9 cellular contexts compared by ENCODE assay signal in genomic region chr4:2837110-2837903, GRCh38. TPM values are rescaled to one million over a fixed set of nuclear protein-coding genes. Genes with fewer than 3 reads are reported as not detected.
DNase-seq lines count a peak whose midpoint lies in the region; TF ChIP-seq lines count a peak whose summit lies in the region.
"Had no signal": no experiment of that assay in that cellular context is flagged by ENCODE, and none has a peak within 500 bp of the region (broad histone marks: within the 10 kb centered on the region; RNA-seq: fewer than 3 reads in every experiment).

No MANE protein-coding gene starts in this region.

- H3K4me1 Mint-ChIP-seq in endodermal cell (peaks cover 14% of the 10 kb centered on the region), neural progenitor cell (peaks cover 19% of the 10 kb centered on the region)

- no peak for TF ChIP-seq RAD21 in SK-N-SH (IDR thresholded peaks at IDR 0.05; ENCODE audit: low read length)

- DNase-seq in SK-N-SH: peak; percentile 25
- peak; percentile 54 for DNase-seq in endodermal cell
- peak; percentile 16 for DNase-seq in neural progenitor cell (ENCODE audit: low spot score)
- DNase-seq in AG08395 (ENCODE audit: low spot score): no peak
- DNase-seq in NCI-H510A (lab: John Stamatoyannopoulos, UW): no peak
- DNase-seq in GM19238 (ENCODE audit: insufficient read length, low spot score): no peak
- no peak for DNase-seq in Ammon's horn (ENCODE audit: low spot score)

- H3K27ac Mint-ChIP-seq in endodermal cell (peak overlapping the region; percentile 52), neural progenitor cell (no peak overlapping the region)

- H3K4me3 ChIP-seq in BLaER1 (peak overlapping the region; percentile 20), SK-N-SH (ENCODE audit: low read depth in 2 of 2, low read length in 1 of 2) (no peak overlapping the region), endodermal cell (ENCODE audit: low read length) (no peak overlapping the region), neural progenitor cell (no peak overlapping the region)

- CTCF ChIA-PET in SK-N-SH (lab: Yijun Ruan, JAX): interaction anchor here (0.8 kb wide), 1 partner anchor 15 kb away, joined by 3 read pairs; no protein-coding TSS in a partner anchor

- TF ChIP-seq CTCF in SK-N-SH (IDR thresholded peaks at IDR 0.05): no peak
- TF ChIP-seq CTCF in endodermal cell (conservative IDR thresholded peaks at IDR 0.05): no peak
- TF ChIP-seq CTCF in neural progenitor cell (IDR thresholded peaks at IDR 0.05): no peak

- H3K4me2 ChIP-seq in BLaER1: peak overlapping the region; percentile 96
- H3K4me2 ChIP-seq in SK-N-SH: 0 out of 2 replicates have a peak overlapping the region, but pooled peaks have one; percentile 30
- H3K4me2 ChIP-seq in neural progenitor cell: peak overlapping the region; percentile 18
- H3K4me2 ChIP-seq: KMS-11 had no signal

- POLR2A ChIA-PET in SK-N-SH (lab: Yijun Ruan, JAX): no interaction called here

- H3K4me1 ChIP-seq in BLaER1 (peaks cover 69% of the 10 kb centered on the region), SK-N-SH (ENCODE audit: control insufficient read depth in 1 of 2, insufficient read depth in 2 of 2, low read depth in 1 of 2, low read length in 1 of 2) (peaks cover 2 to 6% of the 10 kb centered on the region in 2 experiments; a peak in 2 of 4 replicates), endodermal cell (ENCODE audit: control insufficient read depth, insufficient read depth, low read length) (no peaks in the 10 kb centered on the region), neural progenitor cell (peaks cover 7% of the 10 kb centered on the region)

- H3K79me2 ChIP-seq in SK-N-SH (ENCODE audit: insufficient read depth): no peaks in the 10 kb centered on the region; the same call in 1 of the 2 replicates
- H3K79me2 ChIP-seq in neural progenitor cell (ENCODE audit: low read depth): no peaks in the 10 kb centered on the region

- peaks cover 23% of the 10 kb centered on the region for H3K36me3 Mint-ChIP-seq in endodermal cell (ENCODE audit: low read depth)
- peaks cover 5% of the 10 kb centered on the region for H3K36me3 Mint-ChIP-seq in neural progenitor cell

- H3K9me3 ChIP-seq in BLaER1: peaks cover 7% of the 10 kb centered on the region; the same call in 1 of the 2 replicates
- H3K9me3 ChIP-seq in SK-N-SH: no peaks in the 10 kb centered on the region
- peaks cover 10% of the 10 kb centered on the region for H3K9me3 ChIP-seq in endodermal cell (ENCODE audit: control insufficient read depth, low read length)
- H3K9me3 ChIP-seq in neural progenitor cell (ENCODE audit: low read depth): no peaks in the 10 kb centered on the region

- H3K27me3 Mint-ChIP-seq in endodermal cell (ENCODE audit: insufficient read depth) (no peaks in the 10 kb centered on the region), neural progenitor cell (ENCODE audit: insufficient read depth, low read depth) (no peaks in the 10 kb centered on the region)

- H3K9me3 Mint-ChIP-seq in endodermal cell: peaks cover 10% of the 10 kb centered on the region
- H3K9me3 Mint-ChIP-seq in neural progenitor cell: peaks cover 7% of the 10 kb centered on the region

- H3F3A ChIP-seq in SK-N-SH (replicated peaks; ENCODE audit: insufficient read depth): peaks cover 25% of the 10 kb centered on the region
- H3F3A ChIP-seq in neural progenitor cell (ENCODE audit: low read depth): peaks cover 16% of the 10 kb centered on the region

- H4K20me1 ChIP-seq in BLaER1 (peaks cover 43% of the 10 kb centered on the region), SK-N-SH (ENCODE audit: insufficient read depth) (no peaks in the 10 kb centered on the region), neural progenitor cell (ENCODE audit: low read depth) (no peaks in the 10 kb centered on the region)

- H3K27me3 ChIP-seq in BLaER1 (peaks cover 5% of the 10 kb centered on the region; the same call in 1 of the 2 replicates), SK-N-SH (ENCODE audit: insufficient read depth) (no peaks in the 10 kb centered on the region), endodermal cell (ENCODE audit: control insufficient read depth, insufficient read depth, low read length, poor library complexity, severe bottlenecking) (no peaks in the 10 kb centered on the region), neural progenitor cell (no peaks in the 10 kb centered on the region)

- peak overlapping the region; percentile 70 for H3K27ac ChIP-seq in BLaER1
- peak overlapping the region in 1 of 2 experiments; percentile 22; a peak in 2 of 4 replicates for H3K27ac ChIP-seq in SK-N-SH (ENCODE audit: low read depth in 2 of 2, low read length in 1 of 2)
- no peak overlapping the region for H3K27ac ChIP-seq in endodermal cell (ENCODE audit: low read depth, low read length)
- no peak overlapping the region for H3K27ac ChIP-seq in neural progenitor cell
- H3K27ac ChIP-seq: KMS-11 had no signal

- no peaks in the 10 kb centered on the region for H3K9me2 ChIP-seq in SK-N-SH

- peak overlapping the region; percentile 25; the same call in 1 of the 2 replicates for H3K9ac ChIP-seq in BLaER1
- H3K9ac ChIP-seq in SK-N-SH: no peak overlapping the region
- H3K9ac ChIP-seq in endodermal cell (ENCODE audit: extremely low read depth, low read length, poor library complexity, severe bottlenecking): no peak overlapping the region
- H3K9ac ChIP-seq in neural progenitor cell: no peak overlapping the region
- H3K9ac ChIP-seq: KMS-11 had no signal

- no peak for TF ChIP-seq EP300 in SK-N-SH (IDR thresholded peaks at IDR 0.05; ENCODE audit: borderline replicate concordance in 1 of 2, low read depth in 1 of 2, low read length in 1 of 2)

- H3K4me3 Mint-ChIP-seq in endodermal cell (no peak overlapping the region), neural progenitor cell (no peak overlapping the region)

- 95% methylated on average over 7 of the region's 20 CpGs for WGBS in SK-N-SH (ENCODE audit: low lambda C conversion rate)
- WGBS in endodermal cell (ENCODE audit: insufficient coverage in 1 of 2, insufficient read length in 1 of 2), 2 experiments: 81 to 92% methylated on average over 13 to 20 of the region's 20 CpGs

- H3K36me3 ChIP-seq in BLaER1 (peaks cover 14% of the 10 kb centered on the region), SK-N-SH (replicated peaks in 1 of 2; ENCODE audit: control insufficient read depth in 1 of 2, insufficient read depth in 2 of 2, low read length in 1 of 2) (peaks cover 0 to 15% of the 10 kb centered on the region in 2 experiments), endodermal cell (ENCODE audit: control insufficient read depth, insufficient read depth, low read length) (peaks cover 27% of the 10 kb centered on the region), neural progenitor cell (peaks cover 3% of the 10 kb centered on the region)

- no peak overlapping the region for H2AFZ ChIP-seq in SK-N-SH (ENCODE audit: low read depth)
- no peak overlapping the region for H2AFZ ChIP-seq in neural progenitor cell (replicated peaks)

TF ChIP-seq in SK-N-SH, 30 proteins besides CTCF, POLR2A, EP300 and RAD21:
- no peak for TF ChIP-seq ZBTB33 (IDR thresholded peaks at IDR 0.05; ENCODE audit: borderline replicate concordance, low read depth)
- TF ChIP-seq CHD2 (IDR thresholded peaks at IDR 0.05; ENCODE audit: low read length, partially characterized antibody): no peak
- TF ChIP-seq USF1 (IDR thresholded peaks at IDR 0.05; ENCODE audit: borderline replicate concordance, low read depth): no peak
- TF ChIP-seq NRF1 (IDR thresholded peaks at IDR 0.05; ENCODE audit: low read depth, low read length): no peak
- no peak for TF ChIP-seq SIN3A (IDR thresholded peaks at IDR 0.05; ENCODE audit: borderline replicate concordance, low read depth, low read length)
- TF ChIP-seq TAF1 (IDR thresholded peaks at IDR 0.05; ENCODE audit: borderline replicate concordance, low read depth, low read length): no peak
- no peak for TF ChIP-seq RFX5 (IDR thresholded peaks at IDR 0.05; ENCODE audit: low read length)
- TF ChIP-seq MAX (IDR thresholded peaks at IDR 0.05; ENCODE audit: low read depth): no peak

RNA-seq across cellular contexts. Expression of gene ADD1, which starts 6.3 kb away (rescaled TPM):
- polyA plus RNA-seq in SK-N-SH (2012; rRNA removed): 97.0 and 155 TPM in 2 replicates
- polyA plus RNA-seq in SK-N-SH (2012; cell fraction: cytosol; rRNA removed): 100 and 114 TPM in 2 replicates
- polyA plus RNA-seq in SK-N-SH (2012; cell fraction: nucleus; rRNA removed): 317 and 506 TPM in 2 replicates
- total RNA-seq in endodermal cell: 100 to 1,000 TPM; 231 to 257 TPM
- polyA plus RNA-seq in endodermal cell (2013, experiment 1 of 2): 244 TPM
- 230 TPM for polyA plus RNA-seq in endodermal cell (2013, experiment 2 of 2)
- total RNA-seq in neural progenitor cell (ENCODE audit: low replicate concordance): 131 and 140 TPM in 2 replicates

RNA-seq across cellular contexts. Expression of gene SH3BP2, which starts 44.4 kb away (rescaled TPM):
- polyA plus RNA-seq in SK-N-SH (2012; rRNA removed): 25.2 and 26.8 TPM in 2 replicates
- 5.6 and 8.5 TPM in 2 replicates for polyA plus RNA-seq in SK-N-SH (2012; cell fraction: cytosol; rRNA removed)
- 132 and 143 TPM in 2 replicates for polyA plus RNA-seq in SK-N-SH (2012; cell fraction: nucleus; rRNA removed)
- total RNA-seq in endodermal cell (10 to 100 TPM; 40.5 to 43.8 TPM), neural progenitor cell (ENCODE audit: low replicate concordance) (11.8 and 30.8 TPM in 2 replicates)
- polyA plus RNA-seq in endodermal cell (2013, experiment 1 of 2): 28.2 TPM
- polyA plus RNA-seq in endodermal cell (2013, experiment 2 of 2): 21.3 TPM

Comparison
In these comparisons a context has a peak if more than half of its experiments do, and no peak if none do; other contexts are left out.
1. H3K4me2 ChIP-seq: peak in every context shown above with its lines; median percentile 96 in BLaER1; 30 in SK-N-SH; 18 in neural progenitor cell.
2. DNase-seq: peak in SK-N-SH (single experiment), endodermal cell (single experiment) and neural progenitor cell (single experiment); none in AG08395 (single experiment), NCI-H510A (single experiment), GM19238 (single experiment) and Ammon's horn (single experiment).